15 cellular contexts compared by ENCODE assay signal in genomic region chr1:4656533-4657140, GRCh38. TPM values are rescaled to one million over a fixed set of nuclear protein-coding genes. Genes with fewer than 3 reads are reported as not detected.
A peak's percentile ranks its signal among the peaks of the same experiment; 100 is the strongest.
DNase-seq lines count a peak whose midpoint lies in the region; ATAC-seq and TF ChIP-seq lines count a peak whose summit lies in the region.
"Had no signal": no experiment of that assay in that cellular context is flagged by ENCODE, and none has a peak within 500 bp of the region (broad histone marks: within the 10 kb centered on the region; RNA-seq: fewer than 3 reads in every experiment).

No MANE protein-coding gene starts in this region.

- no peak overlapping the region for H3K4me3 ChIP-seq in CD8-positive, alpha-beta T cell (ENCODE audit: low read depth, low read length)
- peak overlapping the region; percentile 87 for H3K4me3 ChIP-seq in neural cell (ENCODE audit: low read length)
- H3K4me3 ChIP-seq: mucosa of descending colon, PC-9 had no signal

- no peak overlapping the region for H3K27ac Mint-ChIP-seq in CD8-positive, alpha-beta T cell
- H3K27ac Mint-ChIP-seq in HFFc6 (no peak overlapping the region), chondrocyte (ENCODE audit: unreplicated experiment) (no peak overlapping the region)
- H3K27ac Mint-ChIP-seq: CD4-positive, alpha-beta memory T cell had no signal

- no peak for TF ChIP-seq CTCF in CD8-positive, alpha-beta T cell (IDR thresholded peaks at IDR 0.05)
- TF ChIP-seq CTCF in HFFc6 (IDR thresholded peaks at IDR 0.05) (0 out of 2 replicates have a peak, but pooled peaks have one; percentile 4), chondrocyte (IDR thresholded peaks at IDR 0.05) (peak; percentile 1), neural cell (IDR thresholded peaks at IDR 0.05; ENCODE audit: poor library complexity, severe bottlenecking) (no peak)

- H3K9ac ChIP-seq in neural cell (ENCODE audit: low read length), result peak overlapping the region; percentile 71

- POLR2A ChIA-PET in CD8-positive, alpha-beta T cell (lab: Charles Lee), result no interaction called here

- peaks cover 25% of the 10 kb centered on the region for H3K4me1 Mint-ChIP-seq in CD8-positive, alpha-beta T cell (ENCODE audit: low read depth)
- H3K4me1 Mint-ChIP-seq in HFFc6 (ENCODE audit: low read depth), result no peaks in the 10 kb centered on the region
- H3K4me1 Mint-ChIP-seq in chondrocyte (ENCODE audit: low read depth), result peaks cover 5% of the 10 kb centered on the region

- CTCF ChIA-PET in CD8-positive, alpha-beta T cell (lab: Charles Lee), result interaction anchor here (1.1 to 2.4 kb wide), 2 partner anchors 170 to 171 kb away, joined by 4 to 8 read pairs; no protein-coding TSS in a partner anchor

- no peaks in the 10 kb centered on the region for H3F3A ChIP-seq in neural cell (ENCODE audit: insufficient read depth, low read length, poor library complexity, severe bottlenecking)

- no peak overlapping the region for H2AFZ ChIP-seq in neural cell (ENCODE audit: low read depth, low read length)
- H2AFZ ChIP-seq: PC-9 had no signal

- H3K79me2 ChIP-seq in neural cell (replicated peaks; ENCODE audit: insufficient read depth, low read length), result peaks cover 12% of the 10 kb centered on the region

- H3K4me1 ChIP-seq in CD8-positive, alpha-beta T cell (ENCODE audit: insufficient read depth, low read length), result peaks cover 11% of the 10 kb centered on the region

- H3K9me3 ChIP-seq in CD8-positive, alpha-beta T cell (ENCODE audit: low read length), result no peaks in the 10 kb centered on the region
- H3K9me3 ChIP-seq in neural cell (ENCODE audit: low read length), result no peaks in the 10 kb centered on the region
- H3K9me3 ChIP-seq: mucosa of descending colon had no signal

- no peak for TF ChIP-seq RAD21 in neural cell (conservative IDR thresholded peaks at IDR 0.05)

- no peaks in the 10 kb centered on the region for H4K20me1 ChIP-seq in neural cell (ENCODE audit: insufficient read depth)

- no peak for ATAC-seq in CD8-positive, alpha-beta T cell
- ATAC-seq in GM19023 (IDR thresholded peaks at IDR 0.05; ENCODE audit: unreplicated experiment), result no peak
- ATAC-seq in GM19397 (IDR thresholded peaks at IDR 0.05; ENCODE audit: unreplicated experiment), result no peak

- H3K36me3 Mint-ChIP-seq in CD8-positive, alpha-beta T cell, result no peaks in the 10 kb centered on the region
- H3K36me3 Mint-ChIP-seq in HFFc6 (ENCODE audit: low read depth), result no peaks in the 10 kb centered on the region
- H3K36me3 Mint-ChIP-seq in chondrocyte (ENCODE audit: low read depth), result no peaks in the 10 kb centered on the region
- H3K36me3 Mint-ChIP-seq: CD4-positive, alpha-beta memory T cell had no signal

- H3K9me3 Mint-ChIP-seq in CD8-positive, alpha-beta T cell, result no peaks in the 10 kb centered on the region
- H3K9me3 Mint-ChIP-seq in HFFc6, result peaks cover 8% of the 10 kb centered on the region; the same call in 1 of the 2 replicates
- H3K9me3 Mint-ChIP-seq in chondrocyte (ENCODE audit: low read depth), result no peaks in the 10 kb centered on the region
- H3K9me3 Mint-ChIP-seq: CD4-positive, alpha-beta memory T cell had no signal

- no peak for TF ChIP-seq EP300 in neural cell (conservative IDR thresholded peaks at IDR 0.05; ENCODE audit: poor library complexity, severe bottlenecking)

- H3K27me3 Mint-ChIP-seq in CD8-positive, alpha-beta T cell (ENCODE audit: low read depth), result peaks cover 28% of the 10 kb centered on the region
- H3K27me3 Mint-ChIP-seq in HFFc6 (ENCODE audit: insufficient read depth), result peaks cover 14% of the 10 kb centered on the region
- peaks cover 45% of the 10 kb centered on the region for H3K27me3 Mint-ChIP-seq in chondrocyte (ENCODE audit: low read depth)

- H3K4me3 Mint-ChIP-seq in CD8-positive, alpha-beta T cell, result peak overlapping the region; percentile 60
- H3K4me3 Mint-ChIP-seq in HFFc6, result no peak overlapping the region
- no peak overlapping the region for H3K4me3 Mint-ChIP-seq in chondrocyte (ENCODE audit: unreplicated experiment)

- peaks cover 21% of the 10 kb centered on the region for H3K27me3 ChIP-seq in CD8-positive, alpha-beta T cell (ENCODE audit: insufficient read depth, low read length)
- H3K27me3 ChIP-seq in neural cell (ENCODE audit: insufficient read depth, low read depth, low read length), result peaks cover 33% of the 10 kb centered on the region

- intact Hi-C loops in CD8-positive, alpha-beta T cell (cut with DNase I, micrococcal nuclease), result loop anchor here (10.0 kb wide), 2 partner anchors 742 to 938 kb away; no protein-coding TSS in a partner anchor

- no peaks in the 10 kb centered on the region for H3K9me2 ChIP-seq in neural cell (ENCODE audit: insufficient read depth, low read length)

- peak overlapping the region; percentile 28 for H3K4me2 ChIP-seq in neural cell (ENCODE audit: low read length)
- H3K4me2 ChIP-seq: PC-9 had no signal

- H3K27ac ChIP-seq in CD8-positive, alpha-beta T cell (ENCODE audit: low read depth, low read length), result no peak overlapping the region
- peak overlapping the region; percentile 4 for H3K27ac ChIP-seq in neural cell (ENCODE audit: low read length)
- H3K27ac ChIP-seq: PC-9 had no signal

- DNase-seq in CD8-positive, alpha-beta T cell, result no peak
- no peak for DNase-seq in HFFc6
- DNase-seq in chondrocyte (ENCODE audit: low spot score), result no peak
- DNase-seq in stimulated activated CD4-positive, alpha-beta T cell treated with anti-CD3 and anti-CD28 coated beads, Interleukin-1b, Interleukin-23, amount 100 ng/mL, for 48 hours, result no peak
- DNase-seq: activated CD4-positive, alpha-beta T cell treated with anti-CD3 and anti-CD28 coated beads, Interleukin-2, amount 50 U/mL, for 4 hours; activated gamma-delta T cell treated with Interleukin-2 at 50 U/mL for 16 hours; CD4-positive, alpha-beta memory T cell; NCI-H226; PC-9 had no signal

- no peaks in the 10 kb centered on the region for H3K36me3 ChIP-seq in CD8-positive, alpha-beta T cell (ENCODE audit: insufficient read depth, low read length)
- no peaks in the 10 kb centered on the region for H3K36me3 ChIP-seq in neural cell (ENCODE audit: insufficient read depth, low read length)

TF ChIP-seq in neural cell, 6 proteins besides CTCF, POLR2A, EP300 and RAD21:
- no peak for TF ChIP-seq TAF1 (IDR thresholded peaks at IDR 0.05; ENCODE audit: low read depth)

RNA-seq across cellular contexts. Expression of gene AJAP1, which starts 2.2 kb away (rescaled TPM):
- total RNA-seq in CD8-positive, alpha-beta T cell, result 1 to 10 TPM; 1.9 to 3.5 TPM
- total RNA-seq in HFFc6 (2021; fragmentation: NEBNext Ultra II Directional; extraction: Animal tissue kit (Norgen Biotek cat#: 25700)), result not detected
- 0.73 TPM in 1 of 3 replicates, not detected in the others for total RNA-seq in chondrocyte
- polyA plus RNA-seq in neural cell, result 7.9 and 11.0 TPM in 2 replicates
- polyA minus RNA-seq in neural cell, result 20.0 and 21.9 TPM in 2 replicates
- total RNA-seq: fibroblast of lung, HT-29, PC-9 had no signal
- polyA plus RNA-seq: CD4-positive, alpha-beta memory T cell had no signal

Comparison
In these comparisons a context has a peak if more than half of its experiments do, and no peak if none do; other contexts are left out.
1. CTCF ChIP-seq: peak in HFFc6 (single experiment) and chondrocyte (single experiment); none in CD8-positive, alpha-beta T cell (single experiment) and neural cell (single experiment).